26 cellular contexts compared by ENCODE assay signal in the genomic region with DNA sequence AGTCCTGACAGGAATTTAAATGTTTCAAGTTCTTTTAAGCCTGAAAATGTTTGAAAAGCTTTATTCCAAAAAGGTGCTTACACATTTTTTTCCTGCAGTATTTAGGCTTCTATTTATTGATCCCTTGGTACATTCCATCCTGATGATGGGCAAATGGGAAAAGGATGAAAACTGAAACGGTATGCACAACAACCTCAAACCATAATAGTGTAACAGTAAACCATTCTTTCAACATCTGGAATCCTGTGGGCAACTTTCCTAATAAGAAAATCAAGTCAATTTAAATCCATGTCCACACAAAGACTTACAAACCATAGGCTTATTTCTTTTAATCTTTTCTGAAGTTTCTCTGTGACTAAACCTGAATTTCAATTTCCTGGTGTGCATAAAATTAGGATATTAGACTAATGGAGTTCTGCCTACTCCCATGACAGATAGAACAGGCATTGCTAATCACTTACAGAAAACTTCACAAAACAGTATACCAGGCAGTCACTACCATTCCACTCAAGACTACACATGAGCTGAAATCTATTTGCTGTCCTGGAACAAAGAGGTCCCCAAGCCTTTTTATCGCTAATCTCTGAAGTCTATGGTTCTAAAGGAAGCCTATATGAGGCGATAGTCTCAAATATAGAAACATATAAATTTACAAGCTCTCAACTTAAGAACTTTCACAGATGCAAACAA.
"Had no signal": no experiment of that assay in that cellular context is flagged by ENCODE, and none has a peak within 500 bp of the region (broad histone marks: within the 10 kb centered on the region; RNA-seq: fewer than 3 reads in every experiment).

No MANE protein-coding gene starts in this region.

- H3K4me3 ChIP-seq: esophagus muscularis mucosa, gastrocnemius medialis, heart right ventricle, left ventricle myocardium inferior, tibial artery, uterus had no signal

- H3K9me3 ChIP-seq: esophagus muscularis mucosa, gastrocnemius medialis, uterus had no signal

- H3K36me3 ChIP-seq: esophagus muscularis mucosa, gastrocnemius medialis, heart right ventricle, left ventricle myocardium inferior, tibial artery, uterus had no signal

- DNase-seq: activated CD4-positive, alpha-beta T cell treated with anti-CD3 and anti-CD28 coated beads, Interleukin-2, amount 10 ng/mL, durations not matched to agents 24 days and 14 days; activated CD8-positive, alpha-beta T cell treated with anti-CD3 and anti-CD28 coated beads, Interleukin-2, amount 10 ng/mL, durations not matched to agents 7 days and 5 days; activated naive CD4-positive, alpha-beta T cell treated with anti-CD3 and anti-CD28 coated beads for 36 hours; activated T-cell treated with anti-CD3 and anti-CD28 coated beads, Interleukin-2, amount 50 U/mL, for 24 hours; aorta; dermis blood vessel endothelial cell; effector memory CD4-positive, alpha-beta T cell; gastrocnemius medialis; heart right ventricle; kidney glomerular epithelial cell; left ventricle myocardium inferior; mammary epithelial cell; nephron progenitor cell; nucleus accumbens; stimulated activated CD4-positive, alpha-beta T cell treated with anti-CD3 and anti-CD28 coated beads, Interleukin-12 subunit alpha, Interleukin-12 subunit beta, amount 100 ng/mL, for 4 hours; stimulated activated CD4-positive, alpha-beta T cell treated with anti-CD3 and anti-CD28 coated beads, Interleukin-1b, Interleukin-23, amount 100 ng/mL, for 48 hours; stimulated activated CD8-positive, alpha-beta memory T cell treated with anti-CD3 and anti-CD28 coated beads, Interleukin-4, amount 100 ng/mL, for 48 hours; stimulated activated naive CD4-positive, alpha-beta T cell; substantia nigra; T-helper 1 cell; T-helper 9 cell; tibial artery; uterus had no signal

- FAIRE-seq: bronchial epithelial cell, endothelial cell of umbilical vein had no signal

- H3K27me3 ChIP-seq: esophagus muscularis mucosa, gastrocnemius medialis, heart right ventricle, tibial artery, uterus had no signal

- H3K4me1 ChIP-seq: esophagus muscularis mucosa, gastrocnemius medialis, heart right ventricle, left ventricle myocardium inferior, tibial artery, uterus had no signal

- ATAC-seq: activated CD8-positive, alpha-beta T cell treated with anti-CD3 and anti-CD28 coated beads, Interleukin-2, amount 10 ng/mL, durations not matched to agents 7 days and 5 days; gastrocnemius medialis; heart right ventricle had no signal

- H3K27ac ChIP-seq: esophagus muscularis mucosa, gastrocnemius medialis, heart right ventricle, left ventricle myocardium inferior, tibial artery, uterus had no signal
